In genomic region chr6:34916348-34916967, GRCh38 we compare ENCODE assay signal across 11 cellular contexts.
"Had no signal": no experiment of that assay in that cellular context is flagged by ENCODE, and none has a peak within 500 bp of the region (broad histone marks: within the 10 kb centered on the region; RNA-seq: fewer than 3 reads in every experiment).

No MANE protein-coding gene starts in this region.

- H3K9me3 Mint-ChIP-seq: central memory CD8-positive, alpha-beta T cell; neural progenitor cell; stimulated activated effector memory CD8-positive, alpha-beta T cell treated with anti-CD3 and anti-CD28 coated beads, Interleukin-12 subunit alpha, Interleukin-12 subunit beta, amount 100 ng/mL, for 72 hours had no signal

- H3K4me2 ChIP-seq: hepatocyte had no signal

- H3K9ac ChIP-seq: neural progenitor cell had no signal

- H3K27ac ChIP-seq: hepatocyte, ovary, SJSA1, upper lobe of right lung had no signal

- ATAC-seq: activated CD4-positive, CD25-positive, alpha-beta regulatory T cell treated with anti-CD3 and anti-CD28 coated beads, Interleukin-2, amount 50 U/mL, for 24 hours; stimulated activated effector memory CD8-positive, alpha-beta T cell treated with anti-CD3 and anti-CD28 coated beads, Interleukin-12 subunit alpha, Interleukin-12 subunit beta, amount 100 ng/mL, for 72 hours; upper lobe of right lung had no signal

- H3K9me3 ChIP-seq: ovary, SJSA1, upper lobe of right lung had no signal

- H3K4me3 ChIP-seq: hepatocyte, neural progenitor cell, ovary, SJSA1, upper lobe of right lung had no signal

- H2AFZ ChIP-seq: hepatocyte, neural progenitor cell had no signal

- H3K27me3 ChIP-seq: hepatocyte, neural progenitor cell, ovary, SJSA1, upper lobe of right lung had no signal

- H3K4me3 Mint-ChIP-seq: central memory CD8-positive, alpha-beta T cell; neural progenitor cell; stimulated activated effector memory CD8-positive, alpha-beta T cell treated with anti-CD3 and anti-CD28 coated beads, Interleukin-12 subunit alpha, Interleukin-12 subunit beta, amount 100 ng/mL, for 72 hours had no signal

- H3K36me3 ChIP-seq: neural progenitor cell, ovary, upper lobe of right lung had no signal

- H3K27ac Mint-ChIP-seq: neural progenitor cell; stimulated activated effector memory CD8-positive, alpha-beta T cell treated with anti-CD3 and anti-CD28 coated beads, Interleukin-12 subunit alpha, Interleukin-12 subunit beta, amount 100 ng/mL, for 72 hours had no signal

- DNase-seq: activated T-cell treated with anti-CD3 and anti-CD28 coated beads, Interleukin-2, amount 50 U/mL, for 48 hours; foreskin melanocyte; ovary; retina; upper lobe of right lung had no signal

- H3K27me3 Mint-ChIP-seq: central memory CD8-positive, alpha-beta T cell had no signal
